Comparison of ENCODE assay signal across 1 cellular context in the genomic region with DNA sequence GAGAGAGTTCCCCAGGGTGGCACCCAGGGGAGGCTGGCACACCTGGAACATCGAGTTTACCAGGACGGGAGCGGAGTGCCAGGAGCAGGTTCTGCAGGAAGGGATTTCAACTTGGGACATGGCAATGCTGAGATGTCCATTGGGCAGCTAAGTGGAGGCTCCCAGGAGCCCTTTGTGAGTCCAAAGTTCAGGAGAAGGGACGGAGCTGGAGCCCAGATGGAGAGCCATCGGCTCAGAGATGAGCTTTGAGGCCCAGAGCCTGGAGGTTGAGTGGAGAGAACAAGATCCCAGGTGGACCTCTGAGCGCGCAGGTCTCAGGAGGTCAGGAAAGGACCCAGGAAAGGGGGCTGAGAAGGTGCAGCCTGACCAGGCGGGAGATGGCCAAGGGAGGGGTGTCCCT.
TF ChIP-seq lines count a peak whose summit lies in the region.

No MANE protein-coding gene starts in this region.

TF ChIP-seq in WTC11, 78 proteins besides CTCF, POLR2A, EP300 and RAD21:
- TF ChIP-seq, protein P1, sequence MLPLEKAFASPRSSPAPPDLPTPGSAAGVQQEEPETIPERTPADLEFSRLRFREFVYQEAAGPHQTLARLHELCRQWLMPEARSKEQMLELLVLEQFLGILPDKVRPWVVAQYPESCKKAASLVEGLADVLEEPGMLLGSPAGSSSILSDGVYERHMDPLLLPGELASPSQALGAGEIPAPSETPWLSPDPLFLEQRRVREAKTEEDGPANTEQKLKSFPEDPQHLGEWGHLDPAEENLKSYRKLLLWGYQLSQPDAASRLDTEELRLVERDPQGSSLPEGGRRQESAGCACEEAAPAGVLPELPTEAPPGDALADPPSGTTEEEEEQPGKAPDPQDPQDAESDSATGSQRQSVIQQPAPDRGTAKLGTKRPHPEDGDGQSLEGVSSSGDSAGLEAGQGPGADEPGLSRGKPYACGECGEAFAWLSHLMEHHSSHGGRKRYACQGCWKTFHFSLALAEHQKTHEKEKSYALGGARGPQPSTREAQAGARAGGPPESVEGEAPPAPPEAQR (CRISPR knock-in tag; IDR thresholded peaks at IDR 0.05), result no peak
- TF ChIP-seq GRHL2 (CRISPR knock-in tag; IDR thresholded peaks at IDR 0.05; ENCODE audit: insufficient replicate concordance, severe bottlenecking), result no peak
- TF ChIP-seq, protein P2, sequence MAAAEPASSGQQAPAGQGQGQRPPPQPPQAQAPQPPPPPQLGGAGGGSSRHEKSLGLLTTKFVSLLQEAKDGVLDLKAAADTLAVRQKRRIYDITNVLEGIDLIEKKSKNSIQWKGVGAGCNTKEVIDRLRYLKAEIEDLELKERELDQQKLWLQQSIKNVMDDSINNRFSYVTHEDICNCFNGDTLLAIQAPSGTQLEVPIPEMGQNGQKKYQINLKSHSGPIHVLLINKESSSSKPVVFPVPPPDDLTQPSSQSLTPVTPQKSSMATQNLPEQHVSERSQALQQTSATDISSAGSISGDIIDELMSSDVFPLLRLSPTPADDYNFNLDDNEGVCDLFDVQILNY (CRISPR knock-in tag; IDR thresholded peaks at IDR 0.05), result no peak
- TF ChIP-seq, protein P3, sequence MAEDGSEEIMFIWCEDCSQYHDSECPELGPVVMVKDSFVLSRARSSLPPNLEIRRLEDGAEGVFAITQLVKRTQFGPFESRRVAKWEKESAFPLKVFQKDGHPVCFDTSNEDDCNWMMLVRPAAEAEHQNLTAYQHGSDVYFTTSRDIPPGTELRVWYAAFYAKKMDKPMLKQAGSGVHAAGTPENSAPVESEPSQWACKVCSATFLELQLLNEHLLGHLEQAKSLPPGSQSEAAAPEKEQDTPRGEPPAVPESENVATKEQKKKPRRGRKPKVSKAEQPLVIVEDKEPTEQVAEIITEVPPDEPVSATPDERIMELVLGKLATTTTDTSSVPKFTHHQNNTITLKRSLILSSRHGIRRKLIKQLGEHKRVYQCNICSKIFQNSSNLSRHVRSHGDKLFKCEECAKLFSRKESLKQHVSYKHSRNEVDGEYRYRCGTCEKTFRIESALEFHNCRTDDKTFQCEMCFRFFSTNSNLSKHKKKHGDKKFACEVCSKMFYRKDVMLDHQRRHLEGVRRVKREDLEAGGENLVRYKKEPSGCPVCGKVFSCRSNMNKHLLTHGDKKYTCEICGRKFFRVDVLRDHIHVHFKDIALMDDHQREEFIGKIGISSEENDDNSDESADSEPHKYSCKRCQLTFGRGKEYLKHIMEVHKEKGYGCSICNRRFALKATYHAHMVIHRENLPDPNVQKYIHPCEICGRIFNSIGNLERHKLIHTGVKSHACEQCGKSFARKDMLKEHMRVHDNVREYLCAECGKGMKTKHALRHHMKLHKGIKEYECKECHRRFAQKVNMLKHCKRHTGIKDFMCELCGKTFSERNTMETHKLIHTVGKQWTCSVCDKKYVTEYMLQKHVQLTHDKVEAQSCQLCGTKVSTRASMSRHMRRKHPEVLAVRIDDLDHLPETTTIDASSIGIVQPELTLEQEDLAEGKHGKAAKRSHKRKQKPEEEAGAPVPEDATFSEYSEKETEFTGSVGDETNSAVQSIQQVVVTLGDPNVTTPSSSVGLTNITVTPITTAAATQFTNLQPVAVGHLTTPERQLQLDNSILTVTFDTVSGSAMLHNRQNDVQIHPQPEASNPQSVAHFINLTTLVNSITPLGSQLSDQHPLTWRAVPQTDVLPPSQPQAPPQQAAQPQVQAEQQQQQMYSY (CRISPR knock-in tag; IDR thresholded peaks at IDR 0.05), result no peak
- TF ChIP-seq, protein P4, sequence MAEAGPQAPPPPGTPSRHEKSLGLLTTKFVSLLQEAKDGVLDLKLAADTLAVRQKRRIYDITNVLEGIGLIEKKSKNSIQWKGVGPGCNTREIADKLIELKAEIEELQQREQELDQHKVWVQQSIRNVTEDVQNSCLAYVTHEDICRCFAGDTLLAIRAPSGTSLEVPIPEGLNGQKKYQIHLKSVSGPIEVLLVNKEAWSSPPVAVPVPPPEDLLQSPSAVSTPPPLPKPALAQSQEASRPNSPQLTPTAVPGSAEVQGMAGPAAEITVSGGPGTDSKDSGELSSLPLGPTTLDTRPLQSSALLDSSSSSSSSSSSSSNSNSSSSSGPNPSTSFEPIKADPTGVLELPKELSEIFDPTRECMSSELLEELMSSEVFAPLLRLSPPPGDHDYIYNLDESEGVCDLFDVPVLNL (CRISPR knock-in tag; IDR thresholded peaks at IDR 0.05; ENCODE audit: borderline replicate concordance, low read depth), result no peak
- no peak for TF ChIP-seq OVOL2 (CRISPR knock-in tag; IDR thresholded peaks at IDR 0.05; ENCODE audit: borderline replicate concordance)
- TF ChIP-seq GTF2I (CRISPR knock-in tag; conservative IDR thresholded peaks at IDR 0.05), result no peak
- no peak for TF ChIP-seq ZNF317 (CRISPR knock-in tag; IDR thresholded peaks at IDR 0.05; ENCODE audit: borderline replicate concordance, low read depth)
- no peak for TF ChIP-seq ETV6 (CRISPR knock-in tag; IDR thresholded peaks at IDR 0.05)
- TF ChIP-seq, protein P5, sequence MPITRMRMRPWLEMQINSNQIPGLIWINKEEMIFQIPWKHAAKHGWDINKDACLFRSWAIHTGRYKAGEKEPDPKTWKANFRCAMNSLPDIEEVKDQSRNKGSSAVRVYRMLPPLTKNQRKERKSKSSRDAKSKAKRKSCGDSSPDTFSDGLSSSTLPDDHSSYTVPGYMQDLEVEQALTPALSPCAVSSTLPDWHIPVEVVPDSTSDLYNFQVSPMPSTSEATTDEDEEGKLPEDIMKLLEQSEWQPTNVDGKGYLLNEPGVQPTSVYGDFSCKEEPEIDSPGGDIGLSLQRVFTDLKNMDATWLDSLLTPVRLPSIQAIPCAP (CRISPR knock-in tag; IDR thresholded peaks at IDR 0.05), result no peak
- no peak for TF ChIP-seq RORB (CRISPR knock-in tag; IDR thresholded peaks at IDR 0.05)
- TF ChIP-seq ZNF396 (CRISPR knock-in tag; IDR thresholded peaks at IDR 0.05; ENCODE audit: borderline replicate concordance), result no peak
- TF ChIP-seq, protein P6, sequence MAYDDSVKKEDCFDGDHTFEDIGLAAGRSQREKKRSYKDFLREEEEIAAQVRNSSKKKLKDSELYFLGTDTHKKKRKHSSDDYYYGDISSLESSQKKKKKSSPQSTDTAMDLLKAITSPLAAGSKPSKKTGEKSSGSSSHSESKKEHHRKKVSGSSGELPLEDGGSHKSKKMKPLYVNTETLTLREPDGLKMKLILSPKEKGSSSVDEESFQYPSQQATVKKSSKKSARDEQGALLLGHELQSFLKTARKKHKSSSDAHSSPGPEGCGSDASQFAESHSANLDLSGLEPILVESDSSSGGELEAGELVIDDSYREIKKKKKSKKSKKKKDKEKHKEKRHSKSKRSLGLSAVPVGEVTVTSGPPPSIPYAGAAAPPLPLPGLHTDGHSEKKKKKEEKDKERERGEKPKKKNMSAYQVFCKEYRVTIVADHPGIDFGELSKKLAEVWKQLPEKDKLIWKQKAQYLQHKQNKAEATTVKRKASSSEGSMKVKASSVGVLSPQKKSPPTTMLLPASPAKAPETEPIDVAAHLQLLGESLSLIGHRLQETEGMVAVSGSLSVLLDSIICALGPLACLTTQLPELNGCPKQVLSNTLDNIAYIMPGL (CRISPR knock-in tag; IDR thresholded peaks at IDR 0.05), result no peak
- TF ChIP-seq RELA (CRISPR knock-in tag; IDR thresholded peaks at IDR 0.05; ENCODE audit: borderline replicate concordance), result no peak
- TF ChIP-seq SOX15 (CRISPR knock-in tag; IDR thresholded peaks at IDR 0.05), result no peak
TF ChIP-seq in WTC11: peak in this region for 0.
